Comparison of ENCODE assay signal across 14 cellular contexts in genomic region chr15:68638953-68639500, GRCh38.
DNase-seq lines count a peak whose midpoint lies in the region; FAIRE-seq and TF ChIP-seq lines count a peak whose summit lies in the region.
"Had no signal": no experiment of that assay in that cellular context is flagged by ENCODE, and none has a peak within 500 bp of the region (broad histone marks: within the 10 kb centered on the region; RNA-seq: fewer than 3 reads in every experiment).

No MANE protein-coding gene starts in this region.

- H3K9me3 ChIP-seq in tibial nerve: no peaks in the 10 kb centered on the region

- no peak for TF ChIP-seq CTCF in HFFc6 (IDR thresholded peaks at IDR 0.05)
- no peak for TF ChIP-seq CTCF in bronchial epithelial cell (IDR thresholded peaks at IDR 0.05; ENCODE audit: insufficient read depth, low read length, severe bottlenecking)
- TF ChIP-seq CTCF in tibial nerve (IDR thresholded peaks at IDR 0.05): no peak

- peak overlapping the region in 3 of 4 donors; percentile 58 to 70 (median 69) for H3K27ac ChIP-seq in tibial nerve
- H3K27ac ChIP-seq: KMS-11 had no signal

- no peaks in the 10 kb centered on the region for H3K36me3 ChIP-seq in bronchial epithelial cell (ENCODE audit: control insufficient read depth, insufficient read depth, low read length)
- H3K36me3 ChIP-seq in tibial nerve: no peaks in the 10 kb centered on the region

- H3K4me3 Mint-ChIP-seq in HFFc6: peak overlapping the region; percentile 43
- H3K4me3 Mint-ChIP-seq: activated naive CD8-positive, alpha-beta T cell; naive thymus-derived CD4-positive, alpha-beta T cell had no signal

- H3K4me1 Mint-ChIP-seq in HFFc6 (ENCODE audit: low read depth): peaks cover 88% of the 10 kb centered on the region
- H3K4me1 Mint-ChIP-seq: naive thymus-derived CD4-positive, alpha-beta T cell had no signal

- DNase-seq in HFFc6: peak; percentile 72
- peak; percentile 19 for DNase-seq in bronchial epithelial cell (ENCODE audit: low read depth)
- DNase-seq in iris pigment epithelial cell (ENCODE audit: low read depth): peak; percentile 54
- no peak for DNase-seq in tibial nerve (ENCODE audit: low spot score in 2 of 2)
- DNase-seq in NCI-H2107 treated with DMSO at 0.1 percent for 48 hours (lab: John Stamatoyannopoulos, UW; ENCODE audit: unreplicated experiment): no peak
- no peak for DNase-seq in NOMO-1 treated with dmso at 0.1 percent for 144 hours (lab: John Stamatoyannopoulos, UW; ENCODE audit: unreplicated experiment)
- no peak for DNase-seq in RCC 7860 (ENCODE audit: low spot score)
- no peak for DNase-seq in G401 (ENCODE audit: low spot score)
- DNase-seq: naive thymus-derived CD4-positive, alpha-beta T cell; NCI-H2107; stimulated activated CD8-positive, alpha-beta memory T cell treated with anti-CD3 and anti-CD28 coated beads, Interleukin-4, amount 100 ng/mL, for 48 hours had no signal

- H3K36me3 Mint-ChIP-seq in HFFc6 (ENCODE audit: low read depth): no peaks in the 10 kb centered on the region
- H3K36me3 Mint-ChIP-seq: activated naive CD8-positive, alpha-beta T cell; naive thymus-derived CD4-positive, alpha-beta T cell had no signal

- TF ChIP-seq POLR2A in tibial nerve (IDR thresholded peaks at IDR 0.05): no peak

- H3K27me3 ChIP-seq in bronchial epithelial cell (ENCODE audit: control insufficient read depth, insufficient read depth, low read length): no peaks in the 10 kb centered on the region
- no peaks in the 10 kb centered on the region for H3K27me3 ChIP-seq in tibial nerve

- H3K4me3 ChIP-seq in bronchial epithelial cell (ENCODE audit: low read depth, low read length) (no peak overlapping the region), tibial nerve (no peak overlapping the region)

- peaks cover 0 to 77% (median 28%) of the 10 kb centered on the region in 4 donors for H3K4me1 ChIP-seq in tibial nerve

- WGBS in tibial nerve, 2 donors: 65% methylated on average over 2 of the region's 2 CpGs

- in situ Hi-C loops in G401 (cut with HindIII; ENCODE audit: low sequenced_read_pairs): no loop called here

- H3K9me3 Mint-ChIP-seq in HFFc6: no peaks in the 10 kb centered on the region
- H3K9me3 Mint-ChIP-seq: naive thymus-derived CD4-positive, alpha-beta T cell had no signal

- H3K27me3 Mint-ChIP-seq in HFFc6 (ENCODE audit: insufficient read depth): no peaks in the 10 kb centered on the region; the same call in none of the 2 replicates
- H3K27me3 Mint-ChIP-seq: activated naive CD8-positive, alpha-beta T cell; naive thymus-derived CD4-positive, alpha-beta T cell had no signal

- peak overlapping the region; percentile 91 for H3K27ac Mint-ChIP-seq in HFFc6
- H3K27ac Mint-ChIP-seq: activated naive CD8-positive, alpha-beta T cell; naive thymus-derived CD4-positive, alpha-beta T cell had no signal

- FAIRE-seq in bronchial epithelial cell (lab: Jason Lieb, UNC) (no peak), RCC 7860 (lab: Jason Lieb, UNC) (no peak)
- FAIRE-seq: GM12891 had no signal

- no peak for TF ChIP-seq EP300 in tibial nerve (IDR thresholded peaks at IDR 0.05)

Comparison
In these comparisons a context has a peak if more than half of its experiments do, and no peak if none do; other contexts are left out.
1. DNase-seq: peak in HFFc6 (single experiment), bronchial epithelial cell (single experiment) and iris pigment epithelial cell (single experiment); none in tibial nerve (0 of 2), NCI-H2107 treated with DMSO at 0.1 percent for 48 hours (single experiment), NOMO-1 treated with dmso at 0.1 percent for 144 hours (single experiment), RCC 7860 (single experiment) and G401 (single experiment).